In the genomic region with DNA sequence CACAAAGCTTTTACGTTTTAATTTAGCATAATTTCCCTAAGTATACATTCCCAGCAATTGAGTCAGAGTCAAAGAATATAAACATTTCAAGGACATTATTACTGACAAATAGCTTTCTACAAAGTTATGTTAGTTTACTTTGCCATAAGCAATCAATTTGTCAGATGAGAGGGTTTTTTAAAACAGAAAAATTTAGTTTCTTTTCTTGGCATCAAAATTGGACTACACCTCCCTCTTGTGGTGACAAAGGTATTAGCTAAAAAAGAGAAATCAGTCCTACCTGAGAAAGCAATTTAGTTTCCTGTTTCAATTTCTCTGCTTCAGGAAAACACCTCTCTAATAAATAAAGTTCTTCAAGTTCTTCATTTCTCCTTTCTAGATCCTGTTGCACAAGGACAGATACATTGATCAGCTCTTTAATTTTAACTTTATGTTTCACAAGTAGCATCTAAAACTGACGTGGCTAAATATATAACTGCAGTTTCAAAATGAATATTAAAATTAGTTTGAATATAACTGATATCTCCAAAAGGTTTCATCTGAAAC, we compare ENCODE assay signal across 9 cellular contexts. TPM values are rescaled to one million over a fixed set of nuclear protein-coding genes. Genes with fewer than 3 reads are reported as not detected.
DNase-seq lines count a peak whose midpoint lies in the region; ATAC-seq, FAIRE-seq and TF ChIP-seq lines count a peak whose summit lies in the region.
"Had no signal": no experiment of that assay in that cellular context is flagged by ENCODE, and none has a peak within 500 bp of the region (broad histone marks: within the 10 kb centered on the region; RNA-seq: fewer than 3 reads in every experiment).

No MANE protein-coding gene starts in this region.

- TF ChIP-seq POLR2A in transverse colon (IDR thresholded peaks at IDR 0.05) = no peak

- peaks cover 0 to 6% (median 1%) of the 10 kb centered on the region in 4 donors for H3K4me1 ChIP-seq in transverse colon

- H3K27ac Mint-ChIP-seq in IgD-negative memory B cell (peak overlapping the region; percentile 43 to 95 (median 90)), glutamatergic neuron (ENCODE audit: unreplicated experiment) (no peak overlapping the region)
- H3K27ac Mint-ChIP-seq: dendritic cell treated with granulocyte-macrophage colony-stimulating factor and Interleukin-4, amounts not matched to agents 40 ng/mL and 50 ng/mL, for 4 days had no signal

- H3K4me3 ChIP-seq in transverse colon = peak overlapping the region in 1 of 4 donors; percentile 1

- H3K27me3 Mint-ChIP-seq in IgD-negative memory B cell (no peaks in the 10 kb centered on the region), glutamatergic neuron (ENCODE audit: unreplicated experiment) (no peaks in the 10 kb centered on the region)
- H3K27me3 Mint-ChIP-seq: dendritic cell treated with granulocyte-macrophage colony-stimulating factor and Interleukin-4, amounts not matched to agents 40 ng/mL and 50 ng/mL, for 4 days had no signal

- no peak overlapping the region for H3K27ac ChIP-seq in transverse colon

- peak; percentile 87 for FAIRE-seq in TTC549 (lab: Jason Lieb, UNC)

- no peaks in the 10 kb centered on the region for H3K27me3 ChIP-seq in transverse colon

- intact Hi-C loops in transverse colon (cut with DNase I; ENCODE audit: low total_unique reads) (no loop called here), cardiac septum (cut with DNase I) (no loop called here)

- WGBS in transverse colon (ENCODE audit: low coverage in 1 of 2), 2 donors = 39 to 40% methylated on average over 2 of the region's 2 CpGs

- H3K4me1 Mint-ChIP-seq in IgD-negative memory B cell = peaks cover 25 to 30% (median 28%) of the 10 kb centered on the region in 3 donors
- no peaks in the 10 kb centered on the region for H3K4me1 Mint-ChIP-seq in glutamatergic neuron (ENCODE audit: low read depth, unreplicated experiment)

- DNase-seq in NCI-H1092 treated with DMSO at 0.1 percent for 48 hours (lab: John Stamatoyannopoulos, UW) (peak; percentile 0), NCI-H1092 (lab: John Stamatoyannopoulos, UW) (no peak), glutamatergic neuron (no peak), transverse colon (no peak), cardiac septum (ENCODE audit: low spot score) (no peak)

- H3K36me3 ChIP-seq in transverse colon = no peaks in the 10 kb centered on the region

- TF ChIP-seq EP300 in transverse colon (IDR thresholded peaks at IDR 0.05; ENCODE audit: low read depth) = no peak

- ATAC-seq in GM19455 (IDR thresholded peaks at IDR 0.05; ENCODE audit: unreplicated experiment) = peak; percentile 47

- H3K9me3 ChIP-seq in transverse colon = no peaks in the 10 kb centered on the region

- no peaks in the 10 kb centered on the region for H3K36me3 Mint-ChIP-seq in IgD-negative memory B cell
- H3K36me3 Mint-ChIP-seq in glutamatergic neuron (ENCODE audit: unreplicated experiment) = no peaks in the 10 kb centered on the region

- H3K9me3 Mint-ChIP-seq in IgD-negative memory B cell (peaks cover 0 to 3% (median 0%) of the 10 kb centered on the region in 3 donors), glutamatergic neuron (ENCODE audit: unreplicated experiment) (peaks cover 2% of the 10 kb centered on the region)
- H3K9me3 Mint-ChIP-seq: dendritic cell treated with granulocyte-macrophage colony-stimulating factor and Interleukin-4, amounts not matched to agents 40 ng/mL and 50 ng/mL, for 4 days had no signal

- in situ Hi-C loops in transverse colon (cut with MboI; ENCODE audit: low pct_ligation_motif_present in 1 of 4, low pct_unique_long_range_greater_than_20kb in 1 of 4, low sequenced_read_pairs in 3 of 4) = no loop called here

- H3K4me3 Mint-ChIP-seq in IgD-negative memory B cell (peak overlapping the region; percentile 31 to 89 (median 86)), glutamatergic neuron (ENCODE audit: unreplicated experiment) (no peak overlapping the region)
- H3K4me3 Mint-ChIP-seq: dendritic cell treated with granulocyte-macrophage colony-stimulating factor and Interleukin-4, amounts not matched to agents 40 ng/mL and 50 ng/mL, for 4 days had no signal

- TF ChIP-seq CTCF in glutamatergic neuron (IDR thresholded peaks at IDR 0.05; ENCODE audit: partially characterized antibody, unreplicated experiment) (peak; percentile 87), transverse colon (IDR thresholded peaks at IDR 0.05) (peak in 4 of 5 experiments; percentile 48 to 62 (median 58))

RNA-seq across cellular contexts. Expression of gene DNAI7, which starts 39.9 kb away (rescaled TPM):
- polyA plus RNA-seq in IgD-negative memory B cell = not detected
- total RNA-seq in glutamatergic neuron (ENCODE audit: unreplicated experiment) (0.76 TPM), transverse colon (under 1 TPM in 1 of 4 donors, not detected in 3; 0.32 TPM), cardiac septum (0.38 TPM)

RNA-seq across cellular contexts. Expression of gene ETFRF1, which starts 39.9 kb away (rescaled TPM):
- polyA plus RNA-seq in IgD-negative memory B cell = 40.0 TPM
- total RNA-seq in glutamatergic neuron (ENCODE audit: unreplicated experiment) (14.9 TPM), transverse colon (10 to 100 TPM in 3 of 4 donors, 1 to 10 TPM in 1; 3.6 to 84.2 (median 24.1) TPM), cardiac septum (41.9 TPM)
